In the genomic region with DNA sequence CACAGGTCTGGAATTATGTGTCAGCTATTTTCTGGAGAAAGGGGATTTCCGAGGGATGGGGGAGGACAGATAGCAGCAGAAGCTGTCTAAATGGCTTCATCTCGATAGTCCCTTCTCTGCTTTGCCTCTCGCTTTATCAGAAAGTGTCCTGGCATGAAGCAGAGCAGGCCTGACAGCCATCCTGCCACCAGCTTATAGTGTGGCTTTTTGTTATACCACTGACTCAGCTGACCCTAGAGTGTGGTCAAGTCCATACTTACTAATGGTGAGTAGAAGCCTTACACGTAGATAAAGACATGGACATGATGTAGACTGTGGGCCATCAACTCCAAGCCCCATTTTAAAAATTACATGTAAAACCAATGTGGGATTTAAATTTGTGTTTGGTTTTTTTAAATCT, we compare ENCODE assay signal across 17 cellular contexts.
"Had no signal": no experiment of that assay in that cellular context is flagged by ENCODE, and none has a peak within 500 bp of the region (broad histone marks: within the 10 kb centered on the region; RNA-seq: fewer than 3 reads in every experiment).

No MANE protein-coding gene starts in this region.

- H3K4me3 Mint-ChIP-seq: activated naive CD8-positive, alpha-beta T cell treated with anti-CD3 and anti-CD28 coated beads, Interleukin-2, amount 50 U/mL, for 24 hours; effector memory CD8-positive, alpha-beta T cell; neural crest cell; T-cell had no signal

- H3K27me3 ChIP-seq: ascending aorta, gastroesophageal sphincter, suprapubic skin had no signal

- H3K9me3 ChIP-seq: ascending aorta, gastroesophageal sphincter, suprapubic skin had no signal

- ATAC-seq: activated CD4-positive, CD25-positive, alpha-beta regulatory T cell treated with anti-CD3 and anti-CD28 coated beads, Interleukin-2, amount 50 U/mL, for 24 hours; effector memory CD8-positive, alpha-beta T cell; gastroesophageal sphincter; sciatic nerve; T-cell had no signal

- H3K9me3 Mint-ChIP-seq: activated naive CD8-positive, alpha-beta T cell treated with anti-CD3 and anti-CD28 coated beads, Interleukin-2, amount 50 U/mL, for 24 hours; effector memory CD8-positive, alpha-beta T cell; neural crest cell; T-cell had no signal

- H3K4me1 Mint-ChIP-seq: neural crest cell had no signal

- H3K27ac ChIP-seq: ascending aorta, epithelial cell of prostate, gastroesophageal sphincter, SK-N-MC, suprapubic skin had no signal

- H3K4me3 ChIP-seq: ascending aorta, gastroesophageal sphincter, SK-N-MC, suprapubic skin had no signal

- DNase-seq: activated CD4-positive, alpha-beta T cell treated with anti-CD3 and anti-CD28 coated beads, Interleukin-2, amount 50 U/mL, for 48 hours; activated naive CD4-positive, alpha-beta T cell; activated naive CD8-positive, alpha-beta T cell treated with anti-CD3 and anti-CD28 coated beads, Interleukin-2, amount 50 U/mL, for 24 hours; dermis blood vessel endothelial cell; effector memory CD8-positive, alpha-beta T cell; stimulated activated CD4-positive, alpha-beta T cell treated with anti-CD3 and anti-CD28 coated beads, Interleukin-1b, Interleukin-23, amount 100 ng/mL, for 48 hours; stimulated activated naive CD4-positive, alpha-beta T cell; T-cell; T-helper 9 cell had no signal

- H3K27me3 Mint-ChIP-seq: activated naive CD8-positive, alpha-beta T cell treated with anti-CD3 and anti-CD28 coated beads, Interleukin-2, amount 50 U/mL, for 24 hours; effector memory CD8-positive, alpha-beta T cell; T-cell had no signal

- H3K27ac Mint-ChIP-seq: activated naive CD8-positive, alpha-beta T cell treated with anti-CD3 and anti-CD28 coated beads, Interleukin-2, amount 50 U/mL, for 24 hours; T-cell had no signal
